ENCODE assay signal across 1 cellular context in the genomic region with DNA sequence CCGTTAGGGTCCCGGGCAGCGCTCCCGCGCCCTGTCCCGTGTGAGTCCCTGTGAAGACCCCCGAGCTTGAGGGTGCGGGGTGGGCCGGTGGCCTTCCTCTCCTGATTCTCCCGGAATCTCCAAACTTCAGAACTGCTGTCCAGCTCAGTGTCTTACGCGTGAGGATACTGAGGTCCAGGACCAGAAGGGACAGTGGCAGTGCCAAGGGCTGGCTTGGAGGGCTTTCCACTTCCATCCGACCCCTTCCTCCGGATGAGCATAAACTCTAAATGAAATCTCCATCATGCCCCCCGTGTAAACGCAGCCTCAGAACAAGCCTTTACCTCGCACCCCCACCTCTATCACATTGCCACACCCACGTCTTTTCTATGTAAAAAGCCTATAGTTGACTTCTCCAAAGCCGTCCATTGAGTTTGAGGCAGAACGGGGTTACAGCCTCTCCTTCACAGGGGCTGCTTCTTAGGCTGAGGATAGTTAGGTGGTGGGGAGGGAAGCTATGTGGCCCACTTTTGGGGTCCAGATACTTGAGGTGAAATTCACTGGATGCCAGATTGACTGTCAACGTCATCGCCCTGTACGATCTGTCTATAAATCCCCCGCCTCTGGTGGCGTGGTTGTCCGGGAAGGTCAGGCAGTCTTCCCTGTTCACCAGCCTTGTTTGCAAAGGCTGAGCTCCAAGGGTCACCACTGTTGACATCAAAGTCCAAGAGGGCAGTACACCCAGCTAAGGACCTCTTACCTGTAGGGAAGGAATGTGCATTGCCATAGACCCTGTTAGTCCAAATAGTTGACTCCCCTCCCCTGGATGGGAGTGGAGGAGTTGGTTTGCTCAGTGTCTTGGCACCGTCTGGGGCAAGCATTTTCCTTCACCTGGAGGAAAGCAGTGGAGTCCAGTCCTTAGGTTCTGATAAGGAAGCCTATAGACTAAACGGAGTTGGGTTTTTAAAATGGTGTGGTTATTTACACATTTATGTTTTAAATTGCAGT.
A peak's percentile ranks its signal among the peaks of the same experiment; 100 is the strongest.
TF ChIP-seq lines count a peak whose summit lies in the region.

No MANE protein-coding gene starts in this region.

TF ChIP-seq in HepG2, 621 proteins besides CTCF, POLR2A, EP300 and RAD21 (continued from another document and continues in another):
- TF ChIP-seq, protein P1, sequence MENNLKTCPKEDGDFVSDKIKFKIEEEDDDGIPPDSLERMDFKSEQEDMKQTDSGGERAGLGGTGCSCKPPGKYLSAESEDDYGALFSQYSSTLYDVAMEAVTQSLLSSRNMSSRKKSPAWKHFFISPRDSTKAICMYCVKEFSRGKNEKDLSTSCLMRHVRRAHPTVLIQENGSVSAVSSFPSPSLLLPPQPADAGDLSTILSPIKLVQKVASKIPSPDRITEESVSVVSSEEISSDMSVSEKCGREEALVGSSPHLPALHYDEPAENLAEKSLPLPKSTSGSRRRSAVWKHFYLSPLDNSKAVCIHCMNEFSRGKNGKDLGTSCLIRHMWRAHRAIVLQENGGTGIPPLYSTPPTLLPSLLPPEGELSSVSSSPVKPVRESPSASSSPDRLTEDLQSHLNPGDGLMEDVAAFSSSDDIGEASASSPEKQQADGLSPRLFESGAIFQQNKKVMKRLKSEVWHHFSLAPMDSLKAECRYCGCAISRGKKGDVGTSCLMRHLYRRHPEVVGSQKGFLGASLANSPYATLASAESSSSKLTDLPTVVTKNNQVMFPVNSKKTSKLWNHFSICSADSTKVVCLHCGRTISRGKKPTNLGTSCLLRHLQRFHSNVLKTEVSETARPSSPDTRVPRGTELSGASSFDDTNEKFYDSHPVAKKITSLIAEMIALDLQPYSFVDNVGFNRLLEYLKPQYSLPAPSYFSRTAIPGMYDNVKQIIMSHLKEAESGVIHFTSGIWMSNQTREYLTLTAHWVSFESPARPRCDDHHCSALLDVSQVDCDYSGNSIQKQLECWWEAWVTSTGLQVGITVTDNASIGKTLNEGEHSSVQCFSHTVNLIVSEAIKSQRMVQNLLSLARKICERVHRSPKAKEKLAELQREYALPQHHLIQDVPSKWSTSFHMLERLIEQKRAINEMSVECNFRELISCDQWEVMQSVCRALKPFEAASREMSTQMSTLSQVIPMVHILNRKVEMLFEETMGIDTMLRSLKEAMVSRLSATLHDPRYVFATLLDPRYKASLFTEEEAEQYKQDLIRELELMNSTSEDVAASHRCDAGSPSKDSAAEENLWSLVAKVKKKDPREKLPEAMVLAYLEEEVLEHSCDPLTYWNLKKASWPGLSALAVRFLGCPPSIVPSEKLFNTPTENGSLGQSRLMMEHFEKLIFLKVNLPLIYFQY (CRISPR knock-in tag; IDR thresholded peaks at IDR 0.05; ENCODE audit: borderline replicate concordance), result peak; percentile 46; the same call in 1 of the 2 replicates
- no peak for TF ChIP-seq CBFB (CRISPR knock-in tag; IDR thresholded peaks at IDR 0.05)
- TF ChIP-seq, protein P2, sequence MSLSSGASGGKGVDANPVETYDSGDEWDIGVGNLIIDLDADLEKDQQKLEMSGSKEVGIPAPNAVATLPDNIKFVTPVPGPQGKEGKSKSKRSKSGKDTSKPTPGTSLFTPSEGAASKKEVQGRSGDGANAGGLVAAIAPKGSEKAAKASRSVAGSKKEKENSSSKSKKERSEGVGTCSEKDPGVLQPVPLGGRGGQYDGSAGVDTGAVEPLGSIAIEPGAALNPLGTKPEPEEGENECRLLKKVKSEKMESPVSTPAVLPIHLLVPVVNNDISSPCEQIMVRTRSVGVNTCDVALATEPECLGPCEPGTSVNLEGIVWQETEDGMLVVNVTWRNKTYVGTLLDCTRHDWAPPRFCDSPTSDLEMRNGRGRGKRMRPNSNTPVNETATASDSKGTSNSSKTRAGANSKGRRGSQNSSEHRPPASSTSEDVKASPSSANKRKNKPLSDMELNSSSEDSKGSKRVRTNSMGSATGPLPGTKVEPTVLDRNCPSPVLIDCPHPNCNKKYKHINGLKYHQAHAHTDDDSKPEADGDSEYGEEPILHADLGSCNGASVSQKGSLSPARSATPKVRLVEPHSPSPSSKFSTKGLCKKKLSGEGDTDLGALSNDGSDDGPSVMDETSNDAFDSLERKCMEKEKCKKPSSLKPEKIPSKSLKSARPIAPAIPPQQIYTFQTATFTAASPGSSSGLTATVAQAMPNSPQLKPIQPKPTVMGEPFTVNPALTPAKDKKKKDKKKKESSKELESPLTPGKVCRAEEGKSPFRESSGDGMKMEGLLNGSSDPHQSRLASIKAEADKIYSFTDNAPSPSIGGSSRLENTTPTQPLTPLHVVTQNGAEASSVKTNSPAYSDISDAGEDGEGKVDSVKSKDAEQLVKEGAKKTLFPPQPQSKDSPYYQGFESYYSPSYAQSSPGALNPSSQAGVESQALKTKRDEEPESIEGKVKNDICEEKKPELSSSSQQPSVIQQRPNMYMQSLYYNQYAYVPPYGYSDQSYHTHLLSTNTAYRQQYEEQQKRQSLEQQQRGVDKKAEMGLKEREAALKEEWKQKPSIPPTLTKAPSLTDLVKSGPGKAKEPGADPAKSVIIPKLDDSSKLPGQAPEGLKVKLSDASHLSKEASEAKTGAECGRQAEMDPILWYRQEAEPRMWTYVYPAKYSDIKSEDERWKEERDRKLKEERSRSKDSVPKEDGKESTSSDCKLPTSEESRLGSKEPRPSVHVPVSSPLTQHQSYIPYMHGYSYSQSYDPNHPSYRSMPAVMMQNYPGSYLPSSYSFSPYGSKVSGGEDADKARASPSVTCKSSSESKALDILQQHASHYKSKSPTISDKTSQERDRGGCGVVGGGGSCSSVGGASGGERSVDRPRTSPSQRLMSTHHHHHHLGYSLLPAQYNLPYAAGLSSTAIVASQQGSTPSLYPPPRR (CRISPR knock-in tag; IDR thresholded peaks at IDR 0.05; ENCODE audit: borderline replicate concordance), result peak; percentile 4; the same call in 1 of the 2 replicates
- no peak for TF ChIP-seq HDAC6 (IDR thresholded peaks at IDR 0.05; ENCODE audit: low read depth, low read length)
- TF ChIP-seq SAP130 (CRISPR knock-in tag; IDR thresholded peaks at IDR 0.05; ENCODE audit: low read depth), result peak; percentile 87
- peak; percentile 67 for TF ChIP-seq RXRB (CRISPR knock-in tag; IDR thresholded peaks at IDR 0.05; ENCODE audit: borderline replicate concordance)
- TF ChIP-seq YEATS2 (CRISPR knock-in tag; IDR thresholded peaks at IDR 0.05; ENCODE audit: borderline replicate concordance), result peak; percentile 30; the same call in 1 of the 2 replicates
- no peak for TF ChIP-seq ZNF260 (CRISPR knock-in tag; IDR thresholded peaks at IDR 0.05; ENCODE audit: borderline replicate concordance, low read depth)
- TF ChIP-seq, protein P3, sequence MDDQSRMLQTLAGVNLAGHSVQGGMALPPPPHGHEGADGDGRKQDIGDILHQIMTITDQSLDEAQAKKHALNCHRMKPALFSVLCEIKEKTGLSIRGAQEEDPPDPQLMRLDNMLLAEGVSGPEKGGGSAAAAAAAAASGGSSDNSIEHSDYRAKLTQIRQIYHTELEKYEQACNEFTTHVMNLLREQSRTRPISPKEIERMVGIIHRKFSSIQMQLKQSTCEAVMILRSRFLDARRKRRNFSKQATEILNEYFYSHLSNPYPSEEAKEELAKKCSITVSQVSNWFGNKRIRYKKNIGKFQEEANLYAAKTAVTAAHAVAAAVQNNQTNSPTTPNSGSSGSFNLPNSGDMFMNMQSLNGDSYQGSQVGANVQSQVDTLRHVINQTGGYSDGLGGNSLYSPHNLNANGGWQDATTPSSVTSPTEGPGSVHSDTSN (CRISPR knock-in tag; IDR thresholded peaks at IDR 0.05; ENCODE audit: borderline replicate concordance), result peak; percentile 13; the same call in 1 of the 2 replicates
- TF ChIP-seq, protein P4, sequence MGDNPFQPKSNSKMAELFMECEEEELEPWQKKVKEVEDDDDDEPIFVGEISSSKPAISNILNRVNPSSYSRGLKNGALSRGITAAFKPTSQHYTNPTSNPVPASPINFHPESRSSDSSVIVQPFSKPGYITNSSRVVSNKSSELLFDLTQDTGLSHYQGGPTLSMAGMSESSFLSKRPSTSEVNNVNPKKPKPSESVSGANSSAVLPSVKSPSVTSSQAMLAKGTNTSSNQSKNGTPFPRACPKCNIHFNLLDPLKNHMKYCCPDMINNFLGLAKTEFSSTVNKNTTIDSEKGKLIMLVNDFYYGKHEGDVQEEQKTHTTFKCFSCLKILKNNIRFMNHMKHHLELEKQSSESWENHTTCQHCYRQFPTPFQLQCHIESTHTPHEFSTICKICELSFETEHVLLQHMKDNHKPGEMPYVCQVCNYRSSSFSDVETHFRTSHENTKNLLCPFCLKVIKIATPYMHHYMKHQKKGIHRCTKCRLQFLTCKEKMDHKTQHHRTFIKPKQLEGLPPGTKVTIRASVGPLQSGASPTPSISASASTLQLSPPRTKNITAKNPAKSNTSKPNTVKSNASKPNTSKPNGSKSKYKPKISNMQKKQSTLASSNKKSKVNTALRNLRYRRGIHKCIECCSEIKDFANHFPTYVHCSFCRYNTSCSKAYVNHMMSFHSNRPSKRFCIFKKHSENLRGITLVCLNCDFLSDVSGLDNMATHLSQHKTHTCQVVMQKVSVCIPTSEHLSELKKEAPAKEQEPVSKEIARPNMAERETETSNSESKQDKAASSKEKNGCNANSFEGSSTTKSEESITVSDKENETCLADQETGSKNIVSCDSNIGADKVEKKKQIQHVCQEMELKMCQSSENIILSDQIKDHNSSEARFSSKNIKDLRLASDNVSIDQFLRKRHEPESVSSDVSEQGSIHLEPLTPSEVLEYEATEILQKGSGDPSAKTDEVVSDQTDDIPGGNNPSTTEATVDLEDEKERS (CRISPR knock-in tag; IDR thresholded peaks at IDR 0.05), result 0 out of 2 replicates have a peak, but pooled peaks have one; percentile 20
- TF ChIP-seq, protein P5, sequence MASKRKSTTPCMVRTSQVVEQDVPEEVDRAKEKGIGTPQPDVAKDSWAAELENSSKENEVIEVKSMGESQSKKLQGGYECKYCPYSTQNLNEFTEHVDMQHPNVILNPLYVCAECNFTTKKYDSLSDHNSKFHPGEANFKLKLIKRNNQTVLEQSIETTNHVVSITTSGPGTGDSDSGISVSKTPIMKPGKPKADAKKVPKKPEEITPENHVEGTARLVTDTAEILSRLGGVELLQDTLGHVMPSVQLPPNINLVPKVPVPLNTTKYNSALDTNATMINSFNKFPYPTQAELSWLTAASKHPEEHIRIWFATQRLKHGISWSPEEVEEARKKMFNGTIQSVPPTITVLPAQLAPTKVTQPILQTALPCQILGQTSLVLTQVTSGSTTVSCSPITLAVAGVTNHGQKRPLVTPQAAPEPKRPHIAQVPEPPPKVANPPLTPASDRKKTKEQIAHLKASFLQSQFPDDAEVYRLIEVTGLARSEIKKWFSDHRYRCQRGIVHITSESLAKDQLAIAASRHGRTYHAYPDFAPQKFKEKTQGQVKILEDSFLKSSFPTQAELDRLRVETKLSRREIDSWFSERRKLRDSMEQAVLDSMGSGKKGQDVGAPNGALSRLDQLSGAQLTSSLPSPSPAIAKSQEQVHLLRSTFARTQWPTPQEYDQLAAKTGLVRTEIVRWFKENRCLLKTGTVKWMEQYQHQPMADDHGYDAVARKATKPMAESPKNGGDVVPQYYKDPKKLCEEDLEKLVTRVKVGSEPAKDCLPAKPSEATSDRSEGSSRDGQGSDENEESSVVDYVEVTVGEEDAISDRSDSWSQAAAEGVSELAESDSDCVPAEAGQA (IDR thresholded peaks at IDR 0.05; ENCODE audit: low read depth), result 0 out of 2 replicates have a peak, but pooled peaks have one; percentile 38
- TF ChIP-seq, protein P5 (CRISPR knock-in tag; IDR thresholded peaks at IDR 0.05; ENCODE audit: borderline replicate concordance), result no peak
- TF ChIP-seq SRY (CRISPR knock-in tag; IDR thresholded peaks at IDR 0.05), result no peak
- no peak for TF ChIP-seq YEATS4 (CRISPR knock-in tag; IDR thresholded peaks at IDR 0.05; ENCODE audit: borderline replicate concordance)
- peak; percentile 63; the same call in 1 of the 2 replicates for TF ChIP-seq RXRA (CRISPR knock-in tag; IDR thresholded peaks at IDR 0.05)
- TF ChIP-seq KDM3A (CRISPR knock-in tag; IDR thresholded peaks at IDR 0.05; ENCODE audit: low read depth), result peak; percentile 13; the same call in 1 of the 2 replicates
- peak; percentile 61 for TF ChIP-seq ELF3 (CRISPR knock-in tag; IDR thresholded peaks at IDR 0.05)
- TF ChIP-seq, protein P6, sequence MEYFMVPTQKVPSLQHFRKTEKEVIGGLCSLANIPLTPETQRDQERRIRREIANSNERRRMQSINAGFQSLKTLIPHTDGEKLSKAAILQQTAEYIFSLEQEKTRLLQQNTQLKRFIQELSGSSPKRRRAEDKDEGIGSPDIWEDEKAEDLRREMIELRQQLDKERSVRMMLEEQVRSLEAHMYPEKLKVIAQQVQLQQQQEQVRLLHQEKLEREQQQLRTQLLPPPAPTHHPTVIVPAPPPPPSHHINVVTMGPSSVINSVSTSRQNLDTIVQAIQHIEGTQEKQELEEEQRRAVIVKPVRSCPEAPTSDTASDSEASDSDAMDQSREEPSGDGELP (IDR thresholded peaks at IDR 0.05; ENCODE audit: borderline replicate concordance, low read depth), result peak; percentile 23; the same call in 1 of the 2 replicates
- TF ChIP-seq STAT5B (CRISPR knock-in tag; IDR thresholded peaks at IDR 0.05), result no peak
- 0 out of 2 replicates have a peak, but pooled peaks have one; percentile 18 for TF ChIP-seq ZNF160 (CRISPR knock-in tag; IDR thresholded peaks at IDR 0.05)
- TF ChIP-seq ZNF709 (CRISPR knock-in tag; IDR thresholded peaks at IDR 0.05), result no peak
- TF ChIP-seq, protein P7, sequence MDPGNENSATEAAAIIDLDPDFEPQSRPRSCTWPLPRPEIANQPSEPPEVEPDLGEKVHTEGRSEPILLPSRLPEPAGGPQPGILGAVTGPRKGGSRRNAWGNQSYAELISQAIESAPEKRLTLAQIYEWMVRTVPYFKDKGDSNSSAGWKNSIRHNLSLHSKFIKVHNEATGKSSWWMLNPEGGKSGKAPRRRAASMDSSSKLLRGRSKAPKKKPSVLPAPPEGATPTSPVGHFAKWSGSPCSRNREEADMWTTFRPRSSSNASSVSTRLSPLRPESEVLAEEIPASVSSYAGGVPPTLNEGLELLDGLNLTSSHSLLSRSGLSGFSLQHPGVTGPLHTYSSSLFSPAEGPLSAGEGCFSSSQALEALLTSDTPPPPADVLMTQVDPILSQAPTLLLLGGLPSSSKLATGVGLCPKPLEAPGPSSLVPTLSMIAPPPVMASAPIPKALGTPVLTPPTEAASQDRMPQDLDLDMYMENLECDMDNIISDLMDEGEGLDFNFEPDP (CRISPR knock-in tag; conservative IDR thresholded peaks at IDR 0.05), result no peak
- peak; percentile 51; the same call in 1 of the 2 replicates for TF ChIP-seq ZNF644 (CRISPR knock-in tag; IDR thresholded peaks at IDR 0.05; ENCODE audit: low read depth)
- TF ChIP-seq FOXA3 (CRISPR knock-in tag; IDR thresholded peaks at IDR 0.05), result peak; percentile 91
- TF ChIP-seq HMG20B (CRISPR knock-in tag; conservative IDR thresholded peaks at IDR 0.05), result no peak
- TF ChIP-seq KLF9 (CRISPR knock-in tag; IDR thresholded peaks at IDR 0.05; ENCODE audit: low read depth), result 0 out of 2 replicates have a peak, but pooled peaks have one; percentile 72
- TF ChIP-seq ETV5 (CRISPR knock-in tag; IDR thresholded peaks at IDR 0.05; ENCODE audit: borderline replicate concordance), result peak; percentile 11; the same call in 1 of the 2 replicates
